In the genomic region with DNA sequence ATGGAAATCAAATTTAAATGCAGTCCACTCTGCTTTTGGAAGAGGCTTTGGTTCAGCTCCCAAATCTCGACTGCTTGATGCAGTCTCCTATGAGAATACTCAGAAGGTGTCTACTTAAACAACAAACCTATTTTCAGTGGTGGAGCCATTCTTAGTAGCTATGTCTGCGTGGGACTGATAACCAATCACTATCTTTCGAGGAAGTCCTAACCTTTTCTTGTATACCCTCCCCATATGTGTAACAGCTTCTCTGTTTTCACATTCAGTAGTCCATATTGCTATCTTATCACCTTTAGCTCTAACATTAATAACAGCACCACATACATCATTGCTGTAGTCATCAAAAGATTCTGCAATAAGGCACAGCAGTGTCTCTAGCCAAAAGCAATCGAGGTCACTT, we compare ENCODE assay signal across 27 cellular contexts.
"Had no signal": no experiment of that assay in that cellular context is flagged by ENCODE, and none has a peak within 500 bp of the region (broad histone marks: within the 10 kb centered on the region; RNA-seq: fewer than 3 reads in every experiment).

No MANE protein-coding gene starts in this region.

- H3K4me3 ChIP-seq: left lung, lower lobe of right lung, neural progenitor cell, ovary, right atrium auricular region, right lobe of liver, smooth muscle cell, tibial nerve, vagina had no signal

- DNase-seq: hypothalamus; immature natural killer cell; kidney; left colon; left lung; lower lobe of right lung; mammary epithelial cell; mesenchymal stem cell; naive B cell; natural killer cell; nephron progenitor cell; ovary; right lobe of liver; stimulated activated CD4-positive, alpha-beta T cell treated with anti-CD3 and anti-CD28 coated beads, Interleukin-1b, Interleukin-23, amount 100 ng/mL, for 48 hours; stimulated activated CD4-positive, alpha-beta T cell treated with anti-CD3 and anti-CD28 coated beads, Interleukin-2, amount 100 ng/mL, for 48 hours; stimulated activated CD4-positive, alpha-beta T cell treated with anti-CD3 and anti-CD28 coated beads, Interleukin-4, amount 100 ng/mL, for 4 hours; stimulated activated CD8-positive, alpha-beta memory T cell treated with anti-CD3 and anti-CD28 coated beads, Interleukin-4, amount 100 ng/mL, for 48 hours; stimulated activated naive CD4-positive, alpha-beta T cell treated with Interleukin-2 at 50 U/mL for 16 hours; stimulated activated naive CD8-positive, alpha-beta T cell treated with anti-CD3 and anti-CD28 coated beads, Interleukin-15, amount 100 ng/mL, for 72 hours; substantia nigra had no signal

- H3K4me1 ChIP-seq: left lung, lower lobe of right lung, right atrium auricular region, vagina had no signal

- H3K27me3 ChIP-seq: left lung, neural progenitor cell, ovary, right atrium auricular region, right lobe of liver, tibial nerve, vagina had no signal

- H3K9ac ChIP-seq: neural progenitor cell had no signal

- H3K36me3 ChIP-seq: left lung, lower lobe of right lung, neural progenitor cell, ovary, right atrium auricular region, right lobe of liver, tibial nerve, vagina had no signal

- H3K27ac ChIP-seq: left lung, lower lobe of right lung, neural progenitor cell, ovary, right atrium auricular region, right lobe of liver, tibial nerve, vagina had no signal

- H3K9me3 ChIP-seq: ovary, right lobe of liver, vagina had no signal

- H3K4me2 ChIP-seq: neural progenitor cell, smooth muscle cell had no signal

- FAIRE-seq: islet of Langerhans, kidney had no signal

- ATAC-seq: left colon; left lung; lower lobe of right lung; natural killer cell; right lobe of liver; stimulated activated memory B cell treated with anti-CD40 and anti-IgM and Interleukin-4, amounts not matched to agents 10 μg/mL and 1 μg/mL and 100 μg/mL, for 72 hours; stimulated activated naive CD8-positive, alpha-beta T cell treated with anti-CD3 and anti-CD28 coated beads, Interleukin-15, amount 100 ng/mL, for 72 hours had no signal

- H2AFZ ChIP-seq: neural progenitor cell had no signal
